In genomic region chr2:85230637-85231036, GRCh38 we compare ENCODE assay signal across 27 cellular contexts.
"Had no signal": no experiment of that assay in that cellular context is flagged by ENCODE, and none has a peak within 500 bp of the region (broad histone marks: within the 10 kb centered on the region; RNA-seq: fewer than 3 reads in every experiment).

No MANE protein-coding gene starts in this region.

- H3K4me1 ChIP-seq: Peyer's patch had no signal

- H3K4me3 Mint-ChIP-seq: activated CD4-positive, alpha-beta memory T cell treated with anti-CD3 and anti-CD28 coated beads, Interleukin-2, amount 10 ng/mL, durations not matched to agents 7 days and 5 days; activated CD4-positive, alpha-beta T cell treated with anti-CD3 and anti-CD28 coated beads, Interleukin-2, amount 10 ng/mL, durations not matched to agents 7 days and 5 days; activated naive CD4-positive, alpha-beta T cell treated with anti-CD3 and anti-CD28 coated beads for 36 hours; activated naive CD8-positive, alpha-beta T cell treated with anti-CD3 and anti-CD28 coated beads for 36 hours; activated T-helper 17 cell treated with anti-CD3 and anti-CD28 coated beads, Interleukin-2, amount 50 U/mL, for 72 hours; T-cell had no signal

- H3K9ac ChIP-seq: KMS-11 had no signal

- H3K27ac Mint-ChIP-seq: activated CD4-positive, alpha-beta memory T cell treated with anti-CD3 and anti-CD28 coated beads, Interleukin-2, amount 10 ng/mL, durations not matched to agents 7 days and 5 days; activated CD4-positive, alpha-beta T cell treated with anti-CD3 and anti-CD28 coated beads, Interleukin-2, amount 10 ng/mL, durations not matched to agents 7 days and 5 days; activated naive CD4-positive, alpha-beta T cell treated with anti-CD3 and anti-CD28 coated beads for 36 hours; activated naive CD8-positive, alpha-beta T cell treated with anti-CD3 and anti-CD28 coated beads for 36 hours; activated T-helper 17 cell treated with anti-CD3 and anti-CD28 coated beads, Interleukin-2, amount 50 U/mL, for 72 hours; T-cell had no signal

- H3K4me2 ChIP-seq: KMS-11 had no signal

- H3K4me1 Mint-ChIP-seq: activated CD4-positive, alpha-beta memory T cell treated with anti-CD3 and anti-CD28 coated beads, Interleukin-2, amount 10 ng/mL, durations not matched to agents 7 days and 5 days; activated CD4-positive, alpha-beta T cell treated with anti-CD3 and anti-CD28 coated beads, Interleukin-2, amount 10 ng/mL, durations not matched to agents 7 days and 5 days; activated naive CD8-positive, alpha-beta T cell treated with anti-CD3 and anti-CD28 coated beads for 36 hours; activated T-helper 17 cell treated with anti-CD3 and anti-CD28 coated beads, Interleukin-2, amount 50 U/mL, for 72 hours; T-cell had no signal

- H3K9me3 ChIP-seq: MG63, Peyer's patch had no signal

- ATAC-seq: activated T-helper 17 cell treated with anti-CD3 and anti-CD28 coated beads, Interleukin-2, amount 50 U/mL, for 72 hours; T-cell had no signal

- H3K36me3 Mint-ChIP-seq: activated naive CD8-positive, alpha-beta T cell treated with anti-CD3 and anti-CD28 coated beads for 36 hours; T-cell had no signal

- DNase-seq: activated CD4-positive, alpha-beta memory T cell treated with anti-CD3 and anti-CD28 coated beads, Interleukin-2, amount 10 ng/mL, durations not matched to agents 7 days and 5 days; activated CD4-positive, alpha-beta T cell treated with anti-CD3 and anti-CD28 coated beads, Interleukin-2, amount 10 ng/mL, durations not matched to agents 7 days and 5 days; activated CD4-positive, CD25-positive, alpha-beta regulatory T cell; activated gamma-delta T cell; activated naive CD4-positive, alpha-beta T cell treated with anti-CD3 and anti-CD28 coated beads for 36 hours; activated naive CD8-positive, alpha-beta T cell treated with anti-CD3 and anti-CD28 coated beads for 36 hours; activated T-cell treated with anti-CD3 and anti-CD28 coated beads for 4 hours; activated T-cell treated with anti-CD3 and anti-CD28 coated beads, Interleukin-2, amount 50 U/mL, for 48 hours; caudate nucleus; MG63; MV-4-11; NCI-H1092 treated with DMSO at 0.1 percent for 48 hours; NCI-H1417 treated with DMSO at 0.1 percent for 48 hours; NCI-H1694; NCI-H2029; NCI-H2107; NCI-H2171 treated with DMSO at 0.1 percent for 48 hours; NCI-H226; NCI-H69; Peyer's patch; SIG-M5; T-cell; T-helper 2 cell; T1000 had no signal

- H3K27me3 ChIP-seq: Peyer's patch had no signal

- H3K4me3 ChIP-seq: MG63, Peyer's patch had no signal

- H3K27ac ChIP-seq: KMS-11, Peyer's patch, RWPE1 had no signal

- H3K9me3 Mint-ChIP-seq: activated CD4-positive, alpha-beta memory T cell treated with anti-CD3 and anti-CD28 coated beads, Interleukin-2, amount 10 ng/mL, durations not matched to agents 7 days and 5 days; activated CD4-positive, alpha-beta T cell treated with anti-CD3 and anti-CD28 coated beads, Interleukin-2, amount 10 ng/mL, durations not matched to agents 7 days and 5 days; activated naive CD4-positive, alpha-beta T cell treated with anti-CD3 and anti-CD28 coated beads for 36 hours; activated naive CD8-positive, alpha-beta T cell treated with anti-CD3 and anti-CD28 coated beads for 36 hours; activated T-helper 17 cell treated with anti-CD3 and anti-CD28 coated beads, Interleukin-2, amount 50 U/mL, for 72 hours; T-cell had no signal

- H3K36me3 ChIP-seq: MG63, Peyer's patch had no signal
